ENCODE assay signal across 9 cellular contexts in genomic region chrX:40176256-40176978, GRCh38.
DNase-seq lines count a peak whose midpoint lies in the region; ATAC-seq and TF ChIP-seq lines count a peak whose summit lies in the region.
"Had no signal": no experiment of that assay in that cellular context is flagged by ENCODE, and none has a peak within 500 bp of the region (broad histone marks: within the 10 kb centered on the region; RNA-seq: fewer than 3 reads in every experiment).

No MANE protein-coding gene starts in this region.

- peak overlapping the region; percentile 99 for H3K27ac Mint-ChIP-seq in activated T-helper 1 cell treated with anti-CD3 and anti-CD28 coated beads, Interleukin-12 subunit alpha, Interleukin-12 subunit beta, Interleukin-2, Interleukin-4 antibody, amounts not matched to agents 30 ng/mL and 10 ng/mL and 1 ng/mL, durations not matched to agents 14 hours and 24 hours and 36 hours
- no peak overlapping the region for H3K27ac Mint-ChIP-seq in neural progenitor cell

- no peaks in the 10 kb centered on the region for H4K20me1 ChIP-seq in neural progenitor cell (ENCODE audit: low read depth)

- peak overlapping the region; percentile 82 for H3K4me3 Mint-ChIP-seq in activated T-helper 1 cell treated with anti-CD3 and anti-CD28 coated beads, Interleukin-12 subunit alpha, Interleukin-12 subunit beta, Interleukin-2, Interleukin-4 antibody, amounts not matched to agents 30 ng/mL and 10 ng/mL and 1 ng/mL, durations not matched to agents 14 hours and 24 hours and 36 hours
- H3K4me3 Mint-ChIP-seq in neural progenitor cell: peak overlapping the region; percentile 80

- no peak overlapping the region for H3K27ac ChIP-seq in neural progenitor cell
- peak overlapping the region; percentile 77 to 98 (median 96) for H3K27ac ChIP-seq in tibial nerve
- H3K27ac ChIP-seq: SK-N-MC had no signal

- H3K4me1 ChIP-seq in neural progenitor cell (peaks cover 5% of the 10 kb centered on the region), tibial nerve (peaks cover 0 to 23% (median 12%) of the 10 kb centered on the region in 4 donors)

- peak overlapping the region; percentile 45 for H3K4me3 ChIP-seq in fibroblast of pulmonary artery (replicated peaks; ENCODE audit: low read depth, low read length)
- H3K4me3 ChIP-seq in neural progenitor cell: peak overlapping the region; percentile 59
- H3K4me3 ChIP-seq in tibial nerve: peak overlapping the region; percentile 55 to 74 (median 69)
- H3K4me3 ChIP-seq: SK-N-MC had no signal

- intact Hi-C loops in activated T-helper 1 cell treated with anti-CD3 and anti-CD28 coated beads, Interleukin-12 subunit alpha, Interleukin-12 subunit beta, Interleukin-2, Interleukin-4 antibody, amounts not matched to agents 30 ng/mL and 10 ng/mL and 1 ng/mL, durations not matched to agents 14 hours and 24 hours and 36 hours (cut with micrococcal nuclease): loop anchor here (2.0 to 10.0 kb wide), 5 partner anchors 90 to 972 kb away; partner anchors contain the start of gene USP9X

- H3K9me3 ChIP-seq in neural progenitor cell (ENCODE audit: low read depth) (no peaks in the 10 kb centered on the region), tibial nerve (no peaks in the 10 kb centered on the region)

- peak overlapping the region; percentile 85 for H3K4me2 ChIP-seq in neural progenitor cell

- H3K9ac ChIP-seq in neural progenitor cell: no peak overlapping the region

- TF ChIP-seq CTCF in fibroblast of pulmonary artery (IDR thresholded peaks at IDR 0.05; ENCODE audit: low read length, missing control alignments) (no peak), neural progenitor cell (IDR thresholded peaks at IDR 0.05) (no peak), tibial nerve (IDR thresholded peaks at IDR 0.05) (no peak)

- H3K27me3 Mint-ChIP-seq in activated T-helper 1 cell treated with anti-CD3 and anti-CD28 coated beads, Interleukin-12 subunit alpha, Interleukin-12 subunit beta, Interleukin-2, Interleukin-4 antibody, amounts not matched to agents 30 ng/mL and 10 ng/mL and 1 ng/mL, durations not matched to agents 14 hours and 24 hours and 36 hours (ENCODE audit: insufficient read depth): no peaks in the 10 kb centered on the region
- H3K27me3 Mint-ChIP-seq in neural progenitor cell (ENCODE audit: insufficient read depth, low read depth): peaks cover 12% of the 10 kb centered on the region

- no peak overlapping the region for H2AFZ ChIP-seq in neural progenitor cell (replicated peaks)

- H3F3A ChIP-seq in neural progenitor cell (ENCODE audit: low read depth): peaks cover 44% of the 10 kb centered on the region

- H3K27me3 ChIP-seq in neural progenitor cell: peaks cover 30% of the 10 kb centered on the region
- H3K27me3 ChIP-seq in tibial nerve: peaks cover 0 to 24% of the 10 kb centered on the region in 2 donors

- no peak for TF ChIP-seq EP300 in tibial nerve (IDR thresholded peaks at IDR 0.05)

- peaks cover 5% of the 10 kb centered on the region for H3K9me3 Mint-ChIP-seq in activated T-helper 1 cell treated with anti-CD3 and anti-CD28 coated beads, Interleukin-12 subunit alpha, Interleukin-12 subunit beta, Interleukin-2, Interleukin-4 antibody, amounts not matched to agents 30 ng/mL and 10 ng/mL and 1 ng/mL, durations not matched to agents 14 hours and 24 hours and 36 hours
- peaks cover 21% of the 10 kb centered on the region for H3K9me3 Mint-ChIP-seq in neural progenitor cell

- H3K4me1 Mint-ChIP-seq in activated T-helper 1 cell treated with anti-CD3 and anti-CD28 coated beads, Interleukin-12 subunit alpha, Interleukin-12 subunit beta, Interleukin-2, Interleukin-4 antibody, amounts not matched to agents 30 ng/mL and 10 ng/mL and 1 ng/mL, durations not matched to agents 14 hours and 24 hours and 36 hours (ENCODE audit: low read depth): peaks cover 30% of the 10 kb centered on the region
- peaks cover 28% of the 10 kb centered on the region for H3K4me1 Mint-ChIP-seq in neural progenitor cell

- DNase-seq in CD1c-positive myeloid dendritic cell (ENCODE audit: extremely low spot score) (peak; percentile 70), NCI-H69 (lab: John Stamatoyannopoulos, UW) (peak; percentile 79), fibroblast of pulmonary artery (ENCODE audit: low read depth) (peak; percentile 28), neural progenitor cell (ENCODE audit: low spot score) (peak; percentile 58), tibial nerve (ENCODE audit: low spot score in 2 of 2) (no peak), DMS79 (lab: John Stamatoyannopoulos, UW) (no peak)
- peak; percentile 60 for DNase-seq in activated T-helper 1 cell treated with anti-CD3 and anti-CD28 coated beads, Interleukin-12 subunit alpha, Interleukin-12 subunit beta, Interleukin-2, Interleukin-4 antibody, amounts not matched to agents 30 ng/mL and 10 ng/mL and 1 ng/mL, durations not matched to agents 14 hours and 24 hours and 36 hours (ENCODE audit: low spot score)

- H3K36me3 ChIP-seq in neural progenitor cell: no peaks in the 10 kb centered on the region
- no peaks in the 10 kb centered on the region for H3K36me3 ChIP-seq in tibial nerve

- peak; percentile 23 for ATAC-seq in GM19438 (IDR thresholded peaks at IDR 0.05; ENCODE audit: low read depth, unreplicated experiment)

- H3K36me3 Mint-ChIP-seq in activated T-helper 1 cell treated with anti-CD3 and anti-CD28 coated beads, Interleukin-12 subunit alpha, Interleukin-12 subunit beta, Interleukin-2, Interleukin-4 antibody, amounts not matched to agents 30 ng/mL and 10 ng/mL and 1 ng/mL, durations not matched to agents 14 hours and 24 hours and 36 hours (ENCODE audit: low read depth): no peaks in the 10 kb centered on the region
- H3K36me3 Mint-ChIP-seq in neural progenitor cell: peaks cover 4% of the 10 kb centered on the region

- TF ChIP-seq POLR2A in tibial nerve (IDR thresholded peaks at IDR 0.05): peak in 1 of 2 donors; percentile 16

- peaks cover 13% of the 10 kb centered on the region for H3K79me2 ChIP-seq in neural progenitor cell (ENCODE audit: low read depth)

- 0 to 10% methylated on average over 1 to 66 of the region's 86 CpGs for WGBS in tibial nerve, 2 donors

Comparison
In these comparisons a context has a peak if more than half of its experiments do, and no peak if none do; other contexts are left out.
1. DNase-seq: peak in CD1c-positive myeloid dendritic cell (single experiment), NCI-H69 (single experiment), activated T-helper 1 cell treated with anti-CD3 and anti-CD28 coated beads, Interleukin-12 subunit alpha, Interleukin-12 subunit beta, Interleukin-2, Interleukin-4 antibody, amounts not matched to agents 30 ng/mL and 10 ng/mL and 1 ng/mL, durations not matched to agents 14 hours and 24 hours and 36 hours (single experiment), fibroblast of pulmonary artery (single experiment) and neural progenitor cell (single experiment); none in tibial nerve (0 of 2) and DMS79 (single experiment).
2. Peak in every context shown above with its lines, with median percentiles within 50 percentile points of each other: H3K4me3 ChIP-seq.